20 cellular contexts compared by ENCODE assay signal in genomic region chr1:186878356-186878755, GRCh38. TPM values are rescaled to one million over a fixed set of nuclear protein-coding genes. Genes with fewer than 3 reads are reported as not detected.
A peak's percentile ranks its signal among the peaks of the same experiment; 100 is the strongest.
DNase-seq lines count a peak whose midpoint lies in the region; ATAC-seq, FAIRE-seq and TF ChIP-seq lines count a peak whose summit lies in the region.
"Had no signal": no experiment of that assay in that cellular context is flagged by ENCODE, and none has a peak within 500 bp of the region (broad histone marks: within the 10 kb centered on the region; RNA-seq: fewer than 3 reads in every experiment).

No MANE protein-coding gene starts in this region.

- H3K79me2 ChIP-seq in astrocyte (ENCODE audit: insufficient read depth, low read length) = no peaks in the 10 kb centered on the region
- no peaks in the 10 kb centered on the region for H3K79me2 ChIP-seq in PC-9 (ENCODE audit: low read depth)

- BruUV-seq in A673 (replicated peaks; lab: Mats Ljungman, UMichigan) = no TSS peak
- no TSS peak for BruUV-seq in PC-9 (replicated peaks; lab: Mats Ljungman, UMichigan)

- CTCF ChIA-PET in A673 (lab: Charles Lee) (no interaction called here), PC-9 (lab: Charles Lee) (no interaction called here)

- H3K9ac ChIP-seq in astrocyte (ENCODE audit: low read length) = no peak overlapping the region

- no peaks in the 10 kb centered on the region for H3K9me2 ChIP-seq in PC-9 (ENCODE audit: insufficient read depth)

- intact Hi-C loops in A673 (cut with micrococcal nuclease; ENCODE audit: unreplicated experiment) = no loop called here
- intact Hi-C loops in PC-9 (cut with micrococcal nuclease; ENCODE audit: unreplicated experiment) = no loop called here

- ATAC-seq in HG03280 (IDR thresholded peaks at IDR 0.05; ENCODE audit: unreplicated experiment) = no peak
- ATAC-seq: GM12878, HCT116 had no signal

- H3K36me3 ChIP-seq in A673 (ENCODE audit: insufficient read depth, low read length, poor library complexity, severe bottlenecking) = no peaks in the 10 kb centered on the region
- no peaks in the 10 kb centered on the region for H3K36me3 ChIP-seq in astrocyte (ENCODE audit: insufficient read depth, low read length)
- no peaks in the 10 kb centered on the region for H3K36me3 ChIP-seq in PC-9 (ENCODE audit: low read depth)

- H3K4me1 ChIP-seq in A673 (ENCODE audit: insufficient read depth, low read length, poor library complexity, severe bottlenecking) = peaks cover 79% of the 10 kb centered on the region
- H3K4me1 ChIP-seq in astrocyte (ENCODE audit: insufficient read depth, low read length) = no peaks in the 10 kb centered on the region
- no peaks in the 10 kb centered on the region for H3K4me1 ChIP-seq in PC-9 (replicated peaks; ENCODE audit: insufficient read depth)

- DNase-seq in A673 (ENCODE audit: low spot score) (no peak), HS-5 (ENCODE audit: low read depth) (peak; percentile 22), astrocyte (ENCODE audit: low read depth) (no peak), iris pigment epithelial cell (ENCODE audit: low read depth) (peak; percentile 43), DMS 273 (lab: John Stamatoyannopoulos, UW; ENCODE audit: unreplicated experiment) (no peak), PC-9 (no peak)
- DNase-seq in activated CD4-positive, alpha-beta T cell treated with anti-CD3 and anti-CD28 coated beads, Interleukin-2, amount 50 U/mL, for 1 hour = no peak
- DNase-seq: CD4-positive, CD25-positive, alpha-beta regulatory T cell; COR-L47; DND-41; GOT3; NCI-H1417 treated with DMSO at 0.1 percent for 48 hours; NCI-H187; NCI-H510A; NCI-H748 treated with DMSO at 0.1 percent for 48 hours; SHP77 had no signal

- no peaks in the 10 kb centered on the region for H3F3A ChIP-seq in PC-9 (ENCODE audit: insufficient read depth, low read depth)

- no peaks in the 10 kb centered on the region for H3K36me3 Mint-ChIP-seq in astrocyte (ENCODE audit: low read depth, unreplicated experiment)
- H3K36me3 Mint-ChIP-seq: CD4-positive, CD25-positive, alpha-beta regulatory T cell; IgD-negative memory B cell had no signal

- H3K4me2 ChIP-seq in astrocyte (ENCODE audit: low read length) (no peak overlapping the region), PC-9 (no peak overlapping the region)

- POLR2A ChIA-PET in A673 (lab: Charles Lee; ENCODE audit: low non-redundant PET) (no interaction called here), PC-9 (lab: Charles Lee; ENCODE audit: unreplicated experiment) (no interaction called here)

- no peak overlapping the region for H3K4me3 ChIP-seq in A673 (ENCODE audit: low read depth, low read length, poor library complexity, severe bottlenecking)
- H3K4me3 ChIP-seq in astrocyte (ENCODE audit: insufficient read depth, low read depth, low read length) = no peak overlapping the region
- H3K4me3 ChIP-seq in PC-9 = no peak overlapping the region
- H3K4me3 ChIP-seq: GM12878 had no signal

- H2AFZ ChIP-seq in astrocyte (ENCODE audit: low read depth, low read length) (no peak overlapping the region), PC-9 (no peak overlapping the region)

- H3K27ac ChIP-seq in A673 (ENCODE audit: low read depth, low read length, poor library complexity, severe bottlenecking) (peak overlapping the region; percentile 32), astrocyte (ENCODE audit: low read depth, low read length) (no peak overlapping the region), PC-9 (no peak overlapping the region)

- FAIRE-seq in astrocyte (lab: Jason Lieb, UNC) = peak; percentile 26
- FAIRE-seq: GM12878 had no signal

- peaks cover 12% of the 10 kb centered on the region for H3K4me1 Mint-ChIP-seq in astrocyte (ENCODE audit: low read depth, unreplicated experiment)
- H3K4me1 Mint-ChIP-seq: CD4-positive, CD25-positive, alpha-beta regulatory T cell; IgD-negative memory B cell had no signal

- H3K27ac Mint-ChIP-seq in astrocyte (ENCODE audit: unreplicated experiment) = no peak overlapping the region
- H3K27ac Mint-ChIP-seq: CD4-positive, CD25-positive, alpha-beta regulatory T cell; IgD-negative memory B cell had no signal

- H3K4me3 Mint-ChIP-seq in astrocyte (ENCODE audit: unreplicated experiment) = no peak overlapping the region
- H3K4me3 Mint-ChIP-seq: CD4-positive, CD25-positive, alpha-beta regulatory T cell; IgD-negative memory B cell had no signal

- H3K27me3 Mint-ChIP-seq in astrocyte (ENCODE audit: low read depth, unreplicated experiment) = no peaks in the 10 kb centered on the region
- H3K27me3 Mint-ChIP-seq: CD4-positive, CD25-positive, alpha-beta regulatory T cell; IgD-negative memory B cell had no signal

- no peaks in the 10 kb centered on the region for H4K20me1 ChIP-seq in astrocyte (ENCODE audit: insufficient read depth, low read length)
- no peaks in the 10 kb centered on the region for H4K20me1 ChIP-seq in PC-9 (ENCODE audit: insufficient read depth)

- no peaks in the 10 kb centered on the region for H3K27me3 ChIP-seq in A673 (replicated peaks; ENCODE audit: insufficient read depth, low read depth, low read length, poor library complexity)
- no peaks in the 10 kb centered on the region for H3K27me3 ChIP-seq in astrocyte (ENCODE audit: insufficient read depth, low read length)
- H3K27me3 ChIP-seq in PC-9 (ENCODE audit: insufficient read depth, low read depth) = no peaks in the 10 kb centered on the region

- H3K9me3 ChIP-seq in A673 (ENCODE audit: low read depth, low read length, poor library complexity, severe bottlenecking) = no peaks in the 10 kb centered on the region
- H3K9me3 ChIP-seq in astrocyte (ENCODE audit: insufficient read depth, low read depth, low read length) = no peaks in the 10 kb centered on the region
- no peaks in the 10 kb centered on the region for H3K9me3 ChIP-seq in PC-9 (ENCODE audit: insufficient read depth, low read depth)

- no peaks in the 10 kb centered on the region for H3K9me3 Mint-ChIP-seq in astrocyte (ENCODE audit: unreplicated experiment)
- H3K9me3 Mint-ChIP-seq: IgD-negative memory B cell had no signal

- TF ChIP-seq CTCF in A673 (conservative IDR thresholded peaks at IDR 0.05; ENCODE audit: low read depth, low read length) (no peak), astrocyte (IDR thresholded peaks at IDR 0.05; ENCODE audit: insufficient read depth, low read depth, low read length) (no peak), PC-9 (conservative IDR thresholded peaks at IDR 0.05) (no peak)

RNA-seq across cellular contexts. Expression of gene PLA2G4A, which starts 49.6 kb away (rescaled TPM):
- total RNA-seq in A673 (2021) = 34.4 and 36.4 TPM in 2 replicates
- 1.4 and 1.9 TPM in 2 replicates for total RNA-seq in astrocyte
- 2.0 and 3.3 TPM in 2 replicates for total RNA-seq in PC-9 (2021)
- total RNA-seq: CD4-positive, CD25-positive, alpha-beta regulatory T cell had no signal

Comparison
In these comparisons a context has a peak if more than half of its experiments do, and no peak if none do; other contexts are left out.
1. DNase-seq: peak in HS-5 (single experiment) and iris pigment epithelial cell (single experiment); none in A673 (single experiment), astrocyte (single experiment), DMS 273 (single experiment), activated CD4-positive, alpha-beta T cell treated with anti-CD3 and anti-CD28 coated beads, Interleukin-2, amount 50 U/mL, for 1 hour (single experiment) and PC-9 (0 of 2).